In the genomic region with DNA sequence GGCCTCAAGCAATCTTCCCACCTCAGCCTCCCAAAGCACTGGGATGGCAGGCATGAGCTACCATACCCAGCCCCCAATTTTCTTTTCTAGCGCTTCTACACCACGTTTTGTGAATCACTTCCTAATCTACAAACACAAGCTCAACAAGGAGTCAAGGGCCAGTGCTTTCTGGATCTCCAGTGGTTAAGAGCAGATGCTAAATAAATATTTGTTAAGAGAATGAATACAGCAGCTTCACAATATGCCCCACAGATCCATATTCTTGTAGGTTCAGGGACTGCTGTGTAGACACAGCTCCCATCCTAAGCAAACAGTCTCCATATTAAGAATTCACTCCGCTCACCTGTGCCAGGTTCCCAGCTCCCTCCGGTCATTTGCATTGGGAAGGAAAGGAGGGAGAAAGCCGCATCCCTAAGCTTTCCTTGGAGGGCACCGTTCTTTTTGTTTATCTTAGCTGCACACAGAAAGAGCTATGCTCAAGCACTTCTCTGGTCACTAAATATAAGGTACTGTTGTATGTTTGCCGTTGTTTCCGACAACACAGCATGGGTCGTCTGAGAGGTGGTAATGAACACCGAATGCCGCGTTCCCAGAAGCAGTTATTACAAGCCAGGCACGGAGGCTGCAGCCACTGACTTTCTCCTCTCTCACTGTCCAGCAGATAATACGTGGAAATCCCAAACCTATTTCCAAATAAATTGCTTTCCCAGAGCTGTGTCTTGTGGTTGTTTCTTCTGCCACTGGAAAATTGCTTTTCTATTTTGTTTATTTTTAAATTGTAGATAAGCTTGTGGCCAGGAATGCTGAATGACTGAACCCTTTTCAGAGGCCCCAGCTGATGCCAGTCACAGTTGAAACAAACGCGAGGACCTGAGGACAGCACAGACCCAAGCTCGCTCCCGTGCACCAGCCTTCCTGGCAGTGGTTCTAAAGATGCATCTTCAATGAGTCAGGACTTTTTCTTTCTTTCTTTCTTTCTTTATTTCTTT, we compare ENCODE assay signal across 1 cellular context.
TF ChIP-seq lines count a peak whose summit lies in the region.

No MANE protein-coding gene starts in this region.

TF ChIP-seq in GM23338, 12 proteins besides CTCF, POLR2A, EP300 and RAD21 (continued from another document):
- TF ChIP-seq ZNF462 (CRISPR knock-in tag; IDR thresholded peaks at IDR 0.05) = no peak
- no peak for TF ChIP-seq CREB1 (CRISPR knock-in tag; IDR thresholded peaks at IDR 0.05; ENCODE audit: low read depth)
- TF ChIP-seq POLR2AphosphoS5 (IDR thresholded peaks at IDR 0.05; ENCODE audit: low read depth) = no peak
- no peak for TF ChIP-seq ZNF331 (CRISPR knock-in tag; IDR thresholded peaks at IDR 0.05; ENCODE audit: low read depth)
- TF ChIP-seq JUNB (IDR thresholded peaks at IDR 0.05; ENCODE audit: unreplicated experiment) = no peak
- TF ChIP-seq, protein P1, sequence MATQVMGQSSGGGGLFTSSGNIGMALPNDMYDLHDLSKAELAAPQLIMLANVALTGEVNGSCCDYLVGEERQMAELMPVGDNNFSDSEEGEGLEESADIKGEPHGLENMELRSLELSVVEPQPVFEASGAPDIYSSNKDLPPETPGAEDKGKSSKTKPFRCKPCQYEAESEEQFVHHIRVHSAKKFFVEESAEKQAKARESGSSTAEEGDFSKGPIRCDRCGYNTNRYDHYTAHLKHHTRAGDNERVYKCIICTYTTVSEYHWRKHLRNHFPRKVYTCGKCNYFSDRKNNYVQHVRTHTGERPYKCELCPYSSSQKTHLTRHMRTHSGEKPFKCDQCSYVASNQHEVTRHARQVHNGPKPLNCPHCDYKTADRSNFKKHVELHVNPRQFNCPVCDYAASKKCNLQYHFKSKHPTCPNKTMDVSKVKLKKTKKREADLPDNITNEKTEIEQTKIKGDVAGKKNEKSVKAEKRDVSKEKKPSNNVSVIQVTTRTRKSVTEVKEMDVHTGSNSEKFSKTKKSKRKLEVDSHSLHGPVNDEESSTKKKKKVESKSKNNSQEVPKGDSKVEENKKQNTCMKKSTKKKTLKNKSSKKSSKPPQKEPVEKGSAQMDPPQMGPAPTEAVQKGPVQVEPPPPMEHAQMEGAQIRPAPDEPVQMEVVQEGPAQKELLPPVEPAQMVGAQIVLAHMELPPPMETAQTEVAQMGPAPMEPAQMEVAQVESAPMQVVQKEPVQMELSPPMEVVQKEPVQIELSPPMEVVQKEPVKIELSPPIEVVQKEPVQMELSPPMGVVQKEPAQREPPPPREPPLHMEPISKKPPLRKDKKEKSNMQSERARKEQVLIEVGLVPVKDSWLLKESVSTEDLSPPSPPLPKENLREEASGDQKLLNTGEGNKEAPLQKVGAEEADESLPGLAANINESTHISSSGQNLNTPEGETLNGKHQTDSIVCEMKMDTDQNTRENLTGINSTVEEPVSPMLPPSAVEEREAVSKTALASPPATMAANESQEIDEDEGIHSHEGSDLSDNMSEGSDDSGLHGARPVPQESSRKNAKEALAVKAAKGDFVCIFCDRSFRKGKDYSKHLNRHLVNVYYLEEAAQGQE (IDR thresholded peaks at IDR 0.05; ENCODE audit: unreplicated experiment) = no peak
